10 cellular contexts compared by ENCODE assay signal in the genomic region with DNA sequence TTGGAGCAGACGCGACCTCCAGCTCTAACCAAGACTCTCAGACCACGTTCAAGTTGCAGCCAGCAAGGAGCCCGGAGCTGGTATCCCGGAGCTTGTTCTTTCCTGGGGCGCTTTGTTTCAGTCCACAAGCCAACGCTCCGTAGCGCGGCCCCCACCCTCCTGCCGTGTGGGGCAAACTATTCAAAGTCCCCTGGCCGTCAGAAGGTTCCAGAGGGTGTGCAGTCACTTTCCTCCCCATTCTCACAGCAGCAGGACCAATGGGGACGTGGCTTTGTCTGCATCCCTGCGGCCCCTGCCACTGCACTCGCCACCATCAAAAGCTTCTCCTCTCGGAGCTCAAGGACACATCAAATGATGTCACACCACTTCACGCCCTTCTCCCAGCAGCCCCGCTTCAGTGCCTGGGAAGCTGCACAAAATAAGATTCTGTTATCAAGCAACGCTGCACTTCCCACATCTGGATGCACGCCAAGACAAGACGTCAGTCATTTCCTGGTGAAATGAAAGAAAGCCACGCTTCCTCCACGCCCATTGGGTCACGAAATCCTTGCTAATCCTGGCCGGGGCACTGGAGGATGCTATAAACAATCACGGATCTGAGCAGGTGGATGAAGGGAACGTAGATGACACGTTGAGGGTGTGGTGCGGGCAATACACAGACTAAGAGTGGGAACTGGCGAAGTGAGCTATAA.
DNase-seq lines count a peak whose midpoint lies in the region; ATAC-seq and TF ChIP-seq lines count a peak whose summit lies in the region.
"Had no signal": no experiment of that assay in that cellular context is flagged by ENCODE, and none has a peak within 500 bp of the region (broad histone marks: within the 10 kb centered on the region; RNA-seq: fewer than 3 reads in every experiment).

No MANE protein-coding gene starts in this region.

- H2AFZ ChIP-seq in H9 (ENCODE audit: low read length) = no peak overlapping the region

- no peak overlapping the region for H3K4ac ChIP-seq in H9 (ENCODE audit: low read depth, low read length)

- H3K9me3 ChIP-seq in adrenal gland (replicated peaks in 1 of 3) = no peaks in the 10 kb centered on the region
- peaks cover 0 to 21% (median 16%) of the 10 kb centered on the region in 8 donors for H3K9me3 ChIP-seq in spleen
- H3K9me3 ChIP-seq in ovary = no peaks in the 10 kb centered on the region
- H3K9me3 ChIP-seq in H9 (ENCODE audit: control insufficient read depth, low read depth, low read length) = no peaks in the 10 kb centered on the region

- no peak overlapping the region for H4K8ac ChIP-seq in H9 (replicated peaks; ENCODE audit: insufficient read length, low read depth, low read length)

- no peak overlapping the region for H3K4me3 Mint-ChIP-seq in H9
- H3K4me3 Mint-ChIP-seq: naive thymus-derived CD8-positive, alpha-beta T cell had no signal

- H3T11ph ChIP-seq in H9 (ENCODE audit: low read length) = no peak overlapping the region

- H2BK15ac ChIP-seq in H9 (ENCODE audit: low read depth, low read length) = no peak overlapping the region

- no peaks in the 10 kb centered on the region; a peak in 1 of 7 replicates for H3K36me3 Mint-ChIP-seq in H9 (ENCODE audit: insufficient read depth in 1 of 3, low read depth in 3 of 3)
- H3K36me3 Mint-ChIP-seq: naive thymus-derived CD8-positive, alpha-beta T cell had no signal

- H4K5ac ChIP-seq in H9 (ENCODE audit: insufficient read length, low read depth, low read length) = no peak overlapping the region

- H2BK5ac ChIP-seq in H9 (ENCODE audit: insufficient read length, low read length) = no peak overlapping the region

- TF ChIP-seq CTCF in adrenal gland (IDR thresholded peaks at IDR 0.05) = no peak
- TF ChIP-seq CTCF in spleen (IDR thresholded peaks at IDR 0.05 in 8 of 11, conservative IDR thresholded peaks at IDR 0.05 in 3 of 11) = no peak
- no peak for TF ChIP-seq CTCF in ovary (IDR thresholded peaks at IDR 0.05)
- TF ChIP-seq CTCF in H9 (conservative IDR thresholded peaks at IDR 0.05) = no peak

- no peaks in the 10 kb centered on the region for H4K20me1 ChIP-seq in H9 (ENCODE audit: control insufficient read depth, insufficient read depth, insufficient read length)

- H3K56ac ChIP-seq in H9 (ENCODE audit: insufficient read length, low read depth, low read length) = no peak overlapping the region

- H3K9ac ChIP-seq in H9 (ENCODE audit: extremely low read depth, insufficient read length, low read length) = no peak overlapping the region

- no peak overlapping the region for H2BK12ac ChIP-seq in H9 (ENCODE audit: insufficient read length, low read depth, low read length)

- H3K27ac Mint-ChIP-seq in H9 = no peak overlapping the region; a peak in 1 of 7 replicates
- H3K27ac Mint-ChIP-seq: naive thymus-derived CD8-positive, alpha-beta T cell had no signal

- no peak for ATAC-seq in HG02970 (IDR thresholded peaks at IDR 0.05; ENCODE audit: low FRiP score, unreplicated experiment)
- ATAC-seq: naive thymus-derived CD8-positive, alpha-beta T cell had no signal

- H3K27ac ChIP-seq in adrenal gland = no peak overlapping the region
- H3K27ac ChIP-seq in spleen = peak overlapping the region in 1 of 8 donors; percentile 7
- no peak overlapping the region for H3K27ac ChIP-seq in ovary
- H3K27ac ChIP-seq in H9 (ENCODE audit: insufficient read length, low read depth, low read length) = no peak overlapping the region

- H3K79me1 ChIP-seq in H9 (ENCODE audit: insufficient read depth, low read depth, low read length, poor library complexity, severe bottlenecking) = no peaks in the 10 kb centered on the region

- H3K23me2 ChIP-seq in H9 (ENCODE audit: insufficient read length, low read depth, low read length, poor library complexity, severe bottlenecking) = no peaks in the 10 kb centered on the region

- H3K14ac ChIP-seq in H9 (ENCODE audit: insufficient read depth, low read length) = no peak overlapping the region

- no peak overlapping the region for H3K18ac ChIP-seq in H9 (ENCODE audit: insufficient read length, low read depth, low read length)

- no peak for TF ChIP-seq EP300 in ovary (IDR thresholded peaks at IDR 0.05)

- TF ChIP-seq POLR2A in adrenal gland (IDR thresholded peaks at IDR 0.05) = no peak
- TF ChIP-seq POLR2A in spleen (IDR thresholded peaks at IDR 0.05) = no peak
- no peak for TF ChIP-seq POLR2A in ovary (IDR thresholded peaks at IDR 0.05)

- H3K4me3 ChIP-seq in adrenal gland = no peak overlapping the region
- no peak overlapping the region for H3K4me3 ChIP-seq in spleen
- H3K4me3 ChIP-seq in ovary = no peak overlapping the region

- H3K4me2 ChIP-seq in H9 (ENCODE audit: insufficient read depth, insufficient read length, low read length) = no peak overlapping the region

- H3K4me1 Mint-ChIP-seq in H9 = peaks cover 5 to 7% of the 10 kb centered on the region in 2 experiments; a peak in 2 of 4 replicates

- H4K91ac ChIP-seq in H9 (ENCODE audit: insufficient read length, low read depth, low read length) = no peak overlapping the region

- H3K23ac ChIP-seq in H9 (ENCODE audit: insufficient read length, low read depth, low read length) = no peak overlapping the region

- H2AK5ac ChIP-seq in H9 (ENCODE audit: insufficient read length, low read length) = no peak overlapping the region

- H3K27me3 ChIP-seq in adrenal gland (no peaks in the 10 kb centered on the region), spleen (replicated peaks in 1 of 7) (peaks cover 0 to 6% (median 0%) of the 10 kb centered on the region in 7 donors), ovary (no peaks in the 10 kb centered on the region), H9 (ENCODE audit: insufficient read depth, low read length) (no peaks in the 10 kb centered on the region)

- DNase-seq in NCI-H2081 (lab: John Stamatoyannopoulos, UW) (peak; percentile 8 to 45), NCI-H2081 treated with DMSO at 0.1 percent for 48 hours (lab: John Stamatoyannopoulos, UW) (no peak), NCI-H2029 treated with DMSO at 0.1 percent for 48 hours (lab: John Stamatoyannopoulos, UW) (peak; percentile 87), adrenal gland (peak in 5 of 7 donors; percentile 15 to 70 (median 33)), spleen (peak; percentile 49), ovary (no peak), H9 (no peak)
- DNase-seq: activated CD4-positive, alpha-beta T cell treated with anti-CD3 and anti-CD28 coated beads for 1 hour; naive thymus-derived CD8-positive, alpha-beta T cell had no signal

- H3K27me3 Mint-ChIP-seq in H9 (ENCODE audit: low read depth) = no peaks in the 10 kb centered on the region

- intact Hi-C loops in adrenal gland (cut with DNase I) (no loop called here), spleen (cut with DNase I; ENCODE audit: low total_unique reads) (no loop called here), ovary (cut with DNase I) (no loop called here)

- H3K4me1 ChIP-seq in adrenal gland (replicated peaks in 1 of 2) = no peaks in the 10 kb centered on the region
- no peaks in the 10 kb centered on the region for H3K4me1 ChIP-seq in spleen
- H3K4me1 ChIP-seq in ovary (ENCODE audit: insufficient read depth) = no peaks in the 10 kb centered on the region
- no peaks in the 10 kb centered on the region for H3K4me1 ChIP-seq in H9 (ENCODE audit: insufficient read depth, low read length)

- H3K9me3 Mint-ChIP-seq in H9 = no peaks in the 10 kb centered on the region; a peak in 3 of 5 replicates

- WGBS in adrenal gland, 4 donors = 38 to 63% (median 47%) methylated on average over 22 to 30 of the region's 30 CpGs
- 44 to 68% (median 53%) methylated on average over 21 to 30 of the region's 30 CpGs for WGBS in spleen, 5 donors
- 31 to 59% (median 44%) methylated on average over 30 of the region's 30 CpGs for WGBS in ovary, 3 donors
- no CpG with 5 or more reads among the region's 30 CpGs for WGBS in H9 (ENCODE audit: extremely low coverage, insufficient read length, low lambda C conversion rate)

- H3K36me3 ChIP-seq in adrenal gland (replicated peaks in 1 of 2) (no peaks in the 10 kb centered on the region), spleen (no peaks in the 10 kb centered on the region), ovary (no peaks in the 10 kb centered on the region)

- H2BK120ac ChIP-seq in H9 (ENCODE audit: low read depth, low read length, poor library complexity, severe bottlenecking) = no peak overlapping the region

- H2BK20ac ChIP-seq in H9 (ENCODE audit: low read depth, low read length, poor library complexity, severe bottlenecking) = no peak overlapping the region

- no peaks in the 10 kb centered on the region for H3K79me2 ChIP-seq in H9 (ENCODE audit: insufficient read depth, low read length)

Comparison
In these comparisons a context has a peak if more than half of its experiments do, and no peak if none do; other contexts are left out.
1. DNase-seq: peak in NCI-H2081 (2 of 2), NCI-H2029 treated with DMSO at 0.1 percent for 48 hours (single experiment), adrenal gland (5 of 7) and spleen (single experiment); none in NCI-H2081 treated with DMSO at 0.1 percent for 48 hours (single experiment), ovary (0 of 5) and H9 (single experiment).